ENCODE assay signal across 3 cellular contexts in the genomic region with DNA sequence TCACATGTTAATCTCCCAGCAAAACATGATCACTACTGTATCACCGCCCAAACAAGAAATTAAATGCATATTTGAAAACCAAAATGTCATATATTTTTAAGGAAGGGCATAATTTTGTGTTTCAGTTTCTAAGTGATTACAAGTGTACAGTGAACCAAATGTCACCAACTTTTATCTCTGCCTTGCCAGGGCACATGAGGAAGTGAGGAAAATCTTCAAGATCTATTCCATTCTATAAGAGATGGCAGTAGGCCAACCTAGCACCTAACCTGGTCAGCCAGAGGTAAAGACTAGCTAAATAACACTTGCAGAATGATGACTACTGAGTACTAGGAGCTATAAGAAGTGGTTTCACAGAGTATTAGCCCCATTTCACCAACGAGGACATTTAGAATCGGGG.
A peak's percentile ranks its signal among the peaks of the same experiment; 100 is the strongest.
TF ChIP-seq lines count a peak whose summit lies in the region.

No MANE protein-coding gene starts in this region.

TF ChIP-seq in SK-N-SH, 30 proteins besides CTCF, POLR2A, EP300 and RAD21 (continues in another document):
- TF ChIP-seq, protein P1, sequence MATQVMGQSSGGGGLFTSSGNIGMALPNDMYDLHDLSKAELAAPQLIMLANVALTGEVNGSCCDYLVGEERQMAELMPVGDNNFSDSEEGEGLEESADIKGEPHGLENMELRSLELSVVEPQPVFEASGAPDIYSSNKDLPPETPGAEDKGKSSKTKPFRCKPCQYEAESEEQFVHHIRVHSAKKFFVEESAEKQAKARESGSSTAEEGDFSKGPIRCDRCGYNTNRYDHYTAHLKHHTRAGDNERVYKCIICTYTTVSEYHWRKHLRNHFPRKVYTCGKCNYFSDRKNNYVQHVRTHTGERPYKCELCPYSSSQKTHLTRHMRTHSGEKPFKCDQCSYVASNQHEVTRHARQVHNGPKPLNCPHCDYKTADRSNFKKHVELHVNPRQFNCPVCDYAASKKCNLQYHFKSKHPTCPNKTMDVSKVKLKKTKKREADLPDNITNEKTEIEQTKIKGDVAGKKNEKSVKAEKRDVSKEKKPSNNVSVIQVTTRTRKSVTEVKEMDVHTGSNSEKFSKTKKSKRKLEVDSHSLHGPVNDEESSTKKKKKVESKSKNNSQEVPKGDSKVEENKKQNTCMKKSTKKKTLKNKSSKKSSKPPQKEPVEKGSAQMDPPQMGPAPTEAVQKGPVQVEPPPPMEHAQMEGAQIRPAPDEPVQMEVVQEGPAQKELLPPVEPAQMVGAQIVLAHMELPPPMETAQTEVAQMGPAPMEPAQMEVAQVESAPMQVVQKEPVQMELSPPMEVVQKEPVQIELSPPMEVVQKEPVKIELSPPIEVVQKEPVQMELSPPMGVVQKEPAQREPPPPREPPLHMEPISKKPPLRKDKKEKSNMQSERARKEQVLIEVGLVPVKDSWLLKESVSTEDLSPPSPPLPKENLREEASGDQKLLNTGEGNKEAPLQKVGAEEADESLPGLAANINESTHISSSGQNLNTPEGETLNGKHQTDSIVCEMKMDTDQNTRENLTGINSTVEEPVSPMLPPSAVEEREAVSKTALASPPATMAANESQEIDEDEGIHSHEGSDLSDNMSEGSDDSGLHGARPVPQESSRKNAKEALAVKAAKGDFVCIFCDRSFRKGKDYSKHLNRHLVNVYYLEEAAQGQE (IDR thresholded peaks at IDR 0.05; ENCODE audit: low read depth, low read length) = no peak
- TF ChIP-seq FOSL2 (IDR thresholded peaks at IDR 0.05; ENCODE audit: borderline replicate concordance, low read depth) (no peak), ELF1 (IDR thresholded peaks at IDR 0.05) (no peak), POLR2AphosphoS5 (IDR thresholded peaks at IDR 0.05; ENCODE audit: low read depth, low read length) (no peak), MXI1 (IDR thresholded peaks at IDR 0.05; ENCODE audit: low read depth, low read length) (no peak), SMC3 (IDR thresholded peaks at IDR 0.05; ENCODE audit: low read depth, low read length) (no peak)
- TF ChIP-seq, protein P2, sequence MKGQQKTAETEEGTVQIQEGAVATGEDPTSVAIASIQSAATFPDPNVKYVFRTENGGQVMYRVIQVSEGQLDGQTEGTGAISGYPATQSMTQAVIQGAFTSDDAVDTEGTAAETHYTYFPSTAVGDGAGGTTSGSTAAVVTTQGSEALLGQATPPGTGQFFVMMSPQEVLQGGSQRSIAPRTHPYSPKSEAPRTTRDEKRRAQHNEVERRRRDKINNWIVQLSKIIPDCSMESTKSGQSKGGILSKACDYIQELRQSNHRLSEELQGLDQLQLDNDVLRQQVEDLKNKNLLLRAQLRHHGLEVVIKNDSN (IDR thresholded peaks at IDR 0.05; ENCODE audit: borderline replicate concordance, low read depth) = no peak
- TF ChIP-seq, protein P3, sequence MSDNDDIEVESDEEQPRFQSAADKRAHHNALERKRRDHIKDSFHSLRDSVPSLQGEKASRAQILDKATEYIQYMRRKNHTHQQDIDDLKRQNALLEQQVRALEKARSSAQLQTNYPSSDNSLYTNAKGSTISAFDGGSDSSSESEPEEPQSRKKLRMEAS (IDR thresholded peaks at IDR 0.05; ENCODE audit: low read depth) = no peak
- TF ChIP-seq, protein P4, sequence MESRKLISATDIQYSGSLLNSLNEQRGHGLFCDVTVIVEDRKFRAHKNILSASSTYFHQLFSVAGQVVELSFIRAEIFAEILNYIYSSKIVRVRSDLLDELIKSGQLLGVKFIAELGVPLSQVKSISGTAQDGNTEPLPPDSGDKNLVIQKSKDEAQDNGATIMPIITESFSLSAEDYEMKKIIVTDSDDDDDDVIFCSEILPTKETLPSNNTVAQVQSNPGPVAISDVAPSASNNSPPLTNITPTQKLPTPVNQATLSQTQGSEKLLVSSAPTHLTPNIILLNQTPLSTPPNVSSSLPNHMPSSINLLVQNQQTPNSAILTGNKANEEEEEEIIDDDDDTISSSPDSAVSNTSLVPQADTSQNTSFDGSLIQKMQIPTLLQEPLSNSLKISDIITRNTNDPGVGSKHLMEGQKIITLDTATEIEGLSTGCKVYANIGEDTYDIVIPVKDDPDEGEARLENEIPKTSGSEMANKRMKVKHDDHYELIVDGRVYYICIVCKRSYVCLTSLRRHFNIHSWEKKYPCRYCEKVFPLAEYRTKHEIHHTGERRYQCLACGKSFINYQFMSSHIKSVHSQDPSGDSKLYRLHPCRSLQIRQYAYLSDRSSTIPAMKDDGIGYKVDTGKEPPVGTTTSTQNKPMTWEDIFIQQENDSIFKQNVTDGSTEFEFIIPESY (IDR thresholded peaks at IDR 0.05; ENCODE audit: borderline replicate concordance, low read depth) = no peak

TF ChIP-seq in SK-N-SH treated with all-trans-retinoic acid at 6 μM for 48 hours, 23 proteins besides CTCF, POLR2A, EP300 and RAD21 (continued from another document):
- TF ChIP-seq, protein P5, sequence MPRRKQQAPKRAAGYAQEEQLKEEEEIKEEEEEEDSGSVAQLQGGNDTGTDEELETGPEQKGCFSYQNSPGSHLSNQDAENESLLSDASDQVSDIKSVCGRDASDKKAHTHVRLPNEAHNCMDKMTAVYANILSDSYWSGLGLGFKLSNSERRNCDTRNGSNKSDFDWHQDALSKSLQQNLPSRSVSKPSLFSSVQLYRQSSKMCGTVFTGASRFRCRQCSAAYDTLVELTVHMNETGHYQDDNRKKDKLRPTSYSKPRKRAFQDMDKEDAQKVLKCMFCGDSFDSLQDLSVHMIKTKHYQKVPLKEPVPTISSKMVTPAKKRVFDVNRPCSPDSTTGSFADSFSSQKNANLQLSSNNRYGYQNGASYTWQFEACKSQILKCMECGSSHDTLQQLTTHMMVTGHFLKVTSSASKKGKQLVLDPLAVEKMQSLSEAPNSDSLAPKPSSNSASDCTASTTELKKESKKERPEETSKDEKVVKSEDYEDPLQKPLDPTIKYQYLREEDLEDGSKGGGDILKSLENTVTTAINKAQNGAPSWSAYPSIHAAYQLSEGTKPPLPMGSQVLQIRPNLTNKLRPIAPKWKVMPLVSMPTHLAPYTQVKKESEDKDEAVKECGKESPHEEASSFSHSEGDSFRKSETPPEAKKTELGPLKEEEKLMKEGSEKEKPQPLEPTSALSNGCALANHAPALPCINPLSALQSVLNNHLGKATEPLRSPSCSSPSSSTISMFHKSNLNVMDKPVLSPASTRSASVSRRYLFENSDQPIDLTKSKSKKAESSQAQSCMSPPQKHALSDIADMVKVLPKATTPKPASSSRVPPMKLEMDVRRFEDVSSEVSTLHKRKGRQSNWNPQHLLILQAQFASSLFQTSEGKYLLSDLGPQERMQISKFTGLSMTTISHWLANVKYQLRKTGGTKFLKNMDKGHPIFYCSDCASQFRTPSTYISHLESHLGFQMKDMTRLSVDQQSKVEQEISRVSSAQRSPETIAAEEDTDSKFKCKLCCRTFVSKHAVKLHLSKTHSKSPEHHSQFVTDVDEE (CRISPR knock-in tag; IDR thresholded peaks at IDR 0.05) = no peak
- no peak for TF ChIP-seq ZFP3 (CRISPR knock-in tag; IDR thresholded peaks at IDR 0.05)
TF ChIP-seq in SK-N-SH treated with all-trans-retinoic acid at 6 μM for 48 hours: peak in this region for 0.

TF ChIP-seq in K562, 482 proteins besides CTCF, POLR2A, EP300 and RAD21 (continued from another document):
- TF ChIP-seq, protein P6, sequence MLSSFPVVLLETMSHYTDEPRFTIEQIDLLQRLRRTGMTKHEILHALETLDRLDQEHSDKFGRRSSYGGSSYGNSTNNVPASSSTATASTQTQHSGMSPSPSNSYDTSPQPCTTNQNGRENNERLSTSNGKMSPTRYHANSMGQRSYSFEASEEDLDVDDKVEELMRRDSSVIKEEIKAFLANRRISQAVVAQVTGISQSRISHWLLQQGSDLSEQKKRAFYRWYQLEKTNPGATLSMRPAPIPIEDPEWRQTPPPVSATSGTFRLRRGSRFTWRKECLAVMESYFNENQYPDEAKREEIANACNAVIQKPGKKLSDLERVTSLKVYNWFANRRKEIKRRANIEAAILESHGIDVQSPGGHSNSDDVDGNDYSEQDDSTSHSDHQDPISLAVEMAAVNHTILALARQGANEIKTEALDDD (IDR thresholded peaks at IDR 0.05) = 0 out of 2 replicates have a peak, but pooled peaks have one; percentile 8
